In genomic region chr14:105528197-105528858, GRCh38 we compare ENCODE assay signal across 8 cellular contexts. TPM values are rescaled to one million over a fixed set of nuclear protein-coding genes. Genes with fewer than 3 reads are reported as not detected.
A peak's percentile ranks its signal among the peaks of the same experiment; 100 is the strongest.
DNase-seq lines count a peak whose midpoint lies in the region; ATAC-seq and TF ChIP-seq lines count a peak whose summit lies in the region.

No MANE protein-coding gene starts in this region.

- peaks cover 20% of the 10 kb centered on the region for H3K27me3 Mint-ChIP-seq in activated CD8-positive, alpha-beta memory T cell treated with anti-CD3 and anti-CD28 coated beads, Interleukin-2, amount 10 ng/mL, durations not matched to agents 7 days and 5 days
- H3K27me3 Mint-ChIP-seq in mesothelial cell of epicardium (ENCODE audit: low read depth): peaks cover 39% of the 10 kb centered on the region

- TF ChIP-seq CTCF in HEK293 (tag by site-specific recombination; IDR thresholded peaks at IDR 0.05) (peak; percentile 92), mesothelial cell of epicardium (IDR thresholded peaks at IDR 0.05; ENCODE audit: unreplicated experiment) (peak; percentile 77)

- no peaks in the 10 kb centered on the region for H4K20me1 ChIP-seq in BLaER1

- POLR2A ChIA-PET in HEK293 (lab: Yijun Ruan, JAX): interaction anchor here (0.6 to 1.0 kb wide), 4 partner anchors 39 to 227 kb away, joined by 3 to 4 read pairs (median 3); partner anchors contain the start of gene BRF1

- H3K27ac Mint-ChIP-seq in activated CD8-positive, alpha-beta memory T cell treated with anti-CD3 and anti-CD28 coated beads, Interleukin-2, amount 10 ng/mL, durations not matched to agents 7 days and 5 days: no peak overlapping the region
- no peak overlapping the region for H3K27ac Mint-ChIP-seq in mesothelial cell of epicardium

- no peaks in the 10 kb centered on the region for H3K9me3 ChIP-seq in BLaER1
- no peaks in the 10 kb centered on the region for H3K9me3 ChIP-seq in HEK293 (ENCODE audit: control insufficient read depth, insufficient read depth, low read depth, low read length)
- no peaks in the 10 kb centered on the region for H3K9me3 ChIP-seq in endocrine pancreas (ENCODE audit: control insufficient read depth, low read length)

- peak; percentile 70 for ATAC-seq in activated CD8-positive, alpha-beta memory T cell treated with anti-CD3 and anti-CD28 coated beads, Interleukin-2, amount 10 ng/mL, durations not matched to agents 7 days and 5 days
- no peak for ATAC-seq in HG03442 (IDR thresholded peaks at IDR 0.05; ENCODE audit: unreplicated experiment)

- peak overlapping the region; percentile 84 for H3K4me3 ChIP-seq in BLaER1
- H3K4me3 ChIP-seq in HEK293 (ENCODE audit: low read depth, low read length): peak overlapping the region; percentile 40
- no peak overlapping the region for H3K4me3 ChIP-seq in endocrine pancreas (ENCODE audit: control insufficient read depth, insufficient read depth, low read length)

- H3K36me3 Mint-ChIP-seq in activated CD8-positive, alpha-beta memory T cell treated with anti-CD3 and anti-CD28 coated beads, Interleukin-2, amount 10 ng/mL, durations not matched to agents 7 days and 5 days: no peaks in the 10 kb centered on the region
- no peaks in the 10 kb centered on the region for H3K36me3 Mint-ChIP-seq in mesothelial cell of epicardium

- H3K9ac ChIP-seq in BLaER1 (peak overlapping the region; percentile 94), endocrine pancreas (ENCODE audit: control insufficient read depth, insufficient read depth, low read length) (peak overlapping the region; percentile 84)

- H3K27ac ChIP-seq in BLaER1 (peak overlapping the region; percentile 96), HEK293 (ENCODE audit: extremely low read depth, low read depth, low read length) (peak overlapping the region; percentile 74; the same call in 1 of the 2 replicates)

- H3K4me1 Mint-ChIP-seq in activated CD8-positive, alpha-beta memory T cell treated with anti-CD3 and anti-CD28 coated beads, Interleukin-2, amount 10 ng/mL, durations not matched to agents 7 days and 5 days: peaks cover 21% of the 10 kb centered on the region
- H3K4me1 Mint-ChIP-seq in mesothelial cell of epicardium: peaks cover 3% of the 10 kb centered on the region

- H3K4me2 ChIP-seq in BLaER1: peak overlapping the region; percentile 100

- H3K36me3 ChIP-seq in BLaER1 (no peaks in the 10 kb centered on the region), HEK293 (ENCODE audit: control insufficient read depth in 2 of 2, insufficient read depth in 1 of 2, low read length in 2 of 2) (peaks cover 0 to 24% of the 10 kb centered on the region in 2 experiments; a peak in 1 of 3 replicates), endocrine pancreas (ENCODE audit: control insufficient read depth, insufficient read depth, low read length) (no peaks in the 10 kb centered on the region)

- H3K4me1 ChIP-seq in BLaER1 (peaks cover 55% of the 10 kb centered on the region), HEK293 (ENCODE audit: control insufficient read depth, insufficient read depth, low read length) (0 out of 2 replicates have a peak, but pooled peaks cover 2% of the 10 kb centered on the region), endocrine pancreas (ENCODE audit: control insufficient read depth, insufficient read depth, low read length) (no peaks in the 10 kb centered on the region)

- CTCF ChIA-PET in HEK293 (lab: Yijun Ruan, JAX): interaction anchor here (0.6 to 2.1 kb wide), 12 partner anchors 9 to 530 kb away, joined by 3 to 13 read pairs (median 4); no protein-coding TSS in a partner anchor
- CTCF ChIA-PET in activated CD8-positive, alpha-beta memory T cell treated with anti-CD3 and anti-CD28 coated beads, Interleukin-2, amount 10 ng/mL, durations not matched to agents 7 days and 5 days (lab: Charles Lee): interaction anchor here (0.7 to 5.5 kb wide), 21 partner anchors 9 to 441 kb away, joined by 3 to 42 read pairs (median 4); partner anchors contain the start of genes BRF1 and CRIP1

- no peaks in the 10 kb centered on the region for H3K27me3 ChIP-seq in BLaER1
- H3K27me3 ChIP-seq in endocrine pancreas (ENCODE audit: control insufficient read depth, insufficient read depth, low read length): no peaks in the 10 kb centered on the region

- peak overlapping the region; percentile 81 for H3K4me3 Mint-ChIP-seq in activated CD8-positive, alpha-beta memory T cell treated with anti-CD3 and anti-CD28 coated beads, Interleukin-2, amount 10 ng/mL, durations not matched to agents 7 days and 5 days
- H3K4me3 Mint-ChIP-seq in mesothelial cell of epicardium: peak overlapping the region; percentile 61

- H3K9me3 Mint-ChIP-seq in activated CD8-positive, alpha-beta memory T cell treated with anti-CD3 and anti-CD28 coated beads, Interleukin-2, amount 10 ng/mL, durations not matched to agents 7 days and 5 days (ENCODE audit: low read depth): no peaks in the 10 kb centered on the region
- H3K9me3 Mint-ChIP-seq in mesothelial cell of epicardium: no peaks in the 10 kb centered on the region

- DNase-seq in NCI-H748 (lab: John Stamatoyannopoulos, UW; ENCODE audit: unreplicated experiment) (peak; percentile 80), mesothelial cell of epicardium (ENCODE audit: low spot score in 2 of 2, unreplicated experiment in 2 of 2) (peak; percentile 72 to 87)
- peak; percentile 85 for DNase-seq in activated CD8-positive, alpha-beta memory T cell treated with anti-CD3 and anti-CD28 coated beads, Interleukin-2, amount 10 ng/mL, durations not matched to agents 7 days and 5 days
- peak; percentile 65 for DNase-seq in stimulated activated CD8-positive, alpha-beta memory T cell treated with anti-CD3 and anti-CD28 coated beads, Interleukin-12 subunit alpha, Interleukin-12 subunit beta, amount 100 ng/mL, for 4 hours (ENCODE audit: low read depth)

TF ChIP-seq in HEK293, 187 proteins besides CTCF, POLR2A, EP300 and RAD21 (continues in another document):
- TF ChIP-seq ZSCAN16 (tag by site-specific recombination; IDR thresholded peaks at IDR 0.05) (0 out of 2 replicates have a peak, but pooled peaks have one; percentile 42), KLF16 (tag by site-specific recombination; IDR thresholded peaks at IDR 0.05) (peak; percentile 44; the same call in 1 of the 2 replicates), IKZF3 (tag by site-specific recombination; IDR thresholded peaks at IDR 0.05) (peak; percentile 75), ZNF571 (tag by site-specific recombination; IDR thresholded peaks at IDR 0.05) (no peak), SP2 (tag by site-specific recombination; IDR thresholded peaks at IDR 0.05) (peak; percentile 61), ZNF114 (tag by site-specific recombination; IDR thresholded peaks at IDR 0.05) (no peak), ZNF112 (tag by site-specific recombination; IDR thresholded peaks at IDR 0.05) (no peak), ZNF558 (tag by site-specific recombination; IDR thresholded peaks at IDR 0.05) (no peak), REST (tag by site-specific recombination; IDR thresholded peaks at IDR 0.05) (0 out of 2 replicates have a peak, but pooled peaks have one; percentile 15), ZBTB48 (tag by site-specific recombination; IDR thresholded peaks at IDR 0.05) (no peak), ZNF623 (tag by site-specific recombination; IDR thresholded peaks at IDR 0.05) (no peak), ZNF202 (tag by site-specific recombination; IDR thresholded peaks at IDR 0.05; ENCODE audit: borderline replicate concordance) (no peak), ZNF791 (tag by site-specific recombination; IDR thresholded peaks at IDR 0.05) (no peak)

RNA-seq across cellular contexts. Expression of gene TMEM121, which starts 1.9 kb away (rescaled TPM):
- total RNA-seq in activated CD8-positive, alpha-beta memory T cell treated with anti-CD3 and anti-CD28 coated beads, Interleukin-2, amount 10 ng/mL, durations not matched to agents 7 days and 5 days: 10 to 100 TPM; 11.5 to 11.9 TPM
- 4.3 to 6.0 TPM (median 5.6 TPM) in 3 replicates for total RNA-seq in mesothelial cell of epicardium

RNA-seq across cellular contexts. Expression of gene TEDC1, which starts 37.3 kb away (rescaled TPM):
- total RNA-seq in activated CD8-positive, alpha-beta memory T cell treated with anti-CD3 and anti-CD28 coated beads, Interleukin-2, amount 10 ng/mL, durations not matched to agents 7 days and 5 days: 10 to 100 TPM; 40.6 to 56.8 TPM
- total RNA-seq in mesothelial cell of epicardium: 13.4 to 14.9 TPM (median 13.6 TPM) in 3 replicates

RNA-seq across cellular contexts. Expression of gene CRIP1, which starts 41.6 kb away (rescaled TPM):
- 100 to 1,000 TPM; 546 to 574 TPM for total RNA-seq in activated CD8-positive, alpha-beta memory T cell treated with anti-CD3 and anti-CD28 coated beads, Interleukin-2, amount 10 ng/mL, durations not matched to agents 7 days and 5 days
- 17.1 to 28.2 TPM (median 26.6 TPM) in 3 replicates for total RNA-seq in mesothelial cell of epicardium

RNA-seq across cellular contexts. Expression of gene CRIP2, which starts 53.7 kb away (rescaled TPM):
- total RNA-seq in activated CD8-positive, alpha-beta memory T cell treated with anti-CD3 and anti-CD28 coated beads, Interleukin-2, amount 10 ng/mL, durations not matched to agents 7 days and 5 days: under 1 TPM in 1 of 2 experiments, not detected in 1; 0.68 TPM
- total RNA-seq in mesothelial cell of epicardium: 19.2 to 20.9 TPM (median 19.4 TPM) in 3 replicates

Comparison
In these comparisons a context has a peak if more than half of its experiments do, and no peak if none do; other contexts are left out.
1. RNA of gene CRIP1, which starts 41.6 kb away (total RNA-seq): 546 to 574 TPM in activated CD8-positive, alpha-beta memory T cell treated with anti-CD3 and anti-CD28 coated beads, Interleukin-2, amount 10 ng/mL, durations not matched to agents 7 days and 5 days; 17.1 to 28.2 TPM in mesothelial cell of epicardium; every median in the first group is over 10 times any median in the second.
2. Peak in every context shown above with its lines, with median percentiles within 50 percentile points of each other: DNase-seq.